In genomic region chr22:45995405-45996101, GRCh38 we compare ENCODE assay signal across 1 cellular context.
TF ChIP-seq lines count a peak whose summit lies in the region.

No MANE protein-coding gene starts in this region.

TF ChIP-seq in endothelial cell of umbilical vein, 7 proteins besides CTCF, POLR2A, EP300 and RAD21:
- no peak for TF ChIP-seq MYC (IDR thresholded peaks at IDR 0.05; ENCODE audit: low read depth, low read length)
- TF ChIP-seq FOS (IDR thresholded peaks at IDR 0.05; ENCODE audit: borderline replicate concordance, insufficient read depth, low read length) = no peak
- TF ChIP-seq JUN (IDR thresholded peaks at IDR 0.05; ENCODE audit: borderline replicate concordance, insufficient read depth, insufficient read length, low read depth) = no peak
- TF ChIP-seq GATA2 (IDR thresholded peaks at IDR 0.05; ENCODE audit: insufficient read depth, insufficient read length, low read depth, low read length) = no peak
- no peak for TF ChIP-seq MAX (IDR thresholded peaks at IDR 0.05; ENCODE audit: insufficient read depth, insufficient read length)
- TF ChIP-seq EZH2 (IDR thresholded peaks at IDR 0.05; ENCODE audit: borderline replicate concordance, low read depth, low read length, severe bottlenecking) = no peak
- TF ChIP-seq POLR2AphosphoS5 (IDR thresholded peaks at IDR 0.05; ENCODE audit: insufficient read depth, low read depth, low read length) = no peak
TF ChIP-seq in endothelial cell of umbilical vein: peak in this region for 0.
